In genomic region chr17:70736375-70736957, GRCh38 we compare ENCODE assay signal across 27 cellular contexts.
"Had no signal": no experiment of that assay in that cellular context is flagged by ENCODE, and none has a peak within 500 bp of the region (broad histone marks: within the 10 kb centered on the region; RNA-seq: fewer than 3 reads in every experiment).

No MANE protein-coding gene starts in this region.

- H3K4me1 ChIP-seq: stomach, suprapubic skin, testis, thyroid gland, tibial artery, tibial nerve, upper lobe of left lung, upper lobe of right lung, uterus, vagina had no signal

- FAIRE-seq: urothelium cell line had no signal

- H3K9me3 ChIP-seq: stomach, suprapubic skin, testis, thoracic aorta, thyroid gland, tibial artery, tibial nerve, transverse colon, upper lobe of left lung, upper lobe of right lung, uterus, vagina had no signal

- H3K27me3 ChIP-seq: stomach, testis, thyroid gland, tibial artery, tibial nerve, transverse colon, upper lobe of left lung, upper lobe of right lung, uterus, vagina had no signal

- DNase-seq: stimulated activated CD4-positive, alpha-beta T cell treated with anti-CD3 and anti-CD28 coated beads, Interleukin-2, amount 100 ng/mL, for 48 hours; stimulated activated CD4-positive, alpha-beta T cell treated with anti-CD3 and anti-CD28 coated beads, Interleukin-4, amount 100 ng/mL, for 1 hour; stimulated activated CD4-positive, alpha-beta T cell treated with anti-CD3 and anti-CD28 coated beads, Interleukin-4, amount 100 ng/mL, for 24 hours; stimulated activated CD4-positive, alpha-beta T cell treated with anti-CD3 and anti-CD28 coated beads, Interleukin-4, amount 100 ng/mL, for 4 hours; stimulated activated CD8-positive, alpha-beta memory T cell treated with anti-CD3 and anti-CD28 coated beads, Interleukin-4, amount 100 ng/mL, for 48 hours; stimulated activated naive B cell treated with anti-CD40 and anti-IgM and Interleukin-4, amounts not matched to agents 10 μg/mL and 1 μg/mL and 100 μg/mL, for 72 hours; stimulated activated naive CD4-positive, alpha-beta T cell; stimulated activated naive CD4-positive, alpha-beta T cell treated with Interleukin-2 at 50 U/mL for 16 hours; stimulated activated naive CD8-positive, alpha-beta T cell treated with anti-CD3 and anti-CD28 coated beads, Interleukin-15, amount 100 ng/mL, for 72 hours; stimulated activated naive CD8-positive, alpha-beta T cell treated with anti-CD3 and anti-CD28 coated beads, Interleukin-15, Interleukin-2, amounts not matched to agents 100 U/mL and 50 U/mL, for 24 hours; stomach; substantia nigra; testis; thyroid gland; tibial artery; transverse colon; trophoblast cell; upper lobe of left lung; upper lobe of right lung; uterus had no signal

- H3K4me3 ChIP-seq: stomach, suprapubic skin, testis, thoracic aorta, thyroid gland, tibial artery, tibial nerve, transverse colon, upper lobe of left lung, upper lobe of right lung, uterus, vagina had no signal

- H3K27ac ChIP-seq: stomach, suprapubic skin, testis, thoracic aorta, thyroid gland, tibial artery, tibial nerve, transverse colon, upper lobe of left lung, upper lobe of right lung, uterus, vagina had no signal

- ATAC-seq: stimulated activated effector memory CD8-positive, alpha-beta T cell treated with anti-CD3 and anti-CD28 coated beads, Interleukin-12 subunit alpha, Interleukin-12 subunit beta, amount 100 ng/mL, for 72 hours; stimulated activated memory B cell treated with anti-CD40 and anti-IgM and Interleukin-4, amounts not matched to agents 10 μg/mL and 1 μg/mL and 100 μg/mL, for 72 hours; stimulated activated naive B cell treated with anti-CD40 and anti-IgM and Interleukin-4, amounts not matched to agents 10 μg/mL and 1 μg/mL and 100 μg/mL, for 72 hours; stimulated activated naive CD8-positive, alpha-beta T cell treated with anti-CD3 and anti-CD28 coated beads, Interleukin-15, amount 100 ng/mL, for 72 hours; stimulated activated naive CD8-positive, alpha-beta T cell treated with anti-CD3 and anti-CD28 coated beads, Interleukin-15, Interleukin-2, amounts not matched to agents 100 U/mL and 50 U/mL, for 24 hours; upper lobe of right lung had no signal

- H3K36me3 ChIP-seq: stomach, suprapubic skin, thoracic aorta, thyroid gland, tibial artery, tibial nerve, transverse colon, upper lobe of left lung, upper lobe of right lung, uterus, vagina had no signal
